ENCODE assay signal across 8 cellular contexts in genomic region chr12:21500786-21501257, GRCh38. TPM values are rescaled to one million over a fixed set of nuclear protein-coding genes. Genes with fewer than 3 reads are reported as not detected.
DNase-seq lines count a peak whose midpoint lies in the region; ATAC-seq lines count a peak whose summit lies in the region.

No MANE protein-coding gene starts in this region.

- H3K36me3 ChIP-seq in ectodermal cell (ENCODE audit: control insufficient read depth, insufficient read depth, low read length) (peaks cover 14% of the 10 kb centered on the region), rectal smooth muscle tissue (ENCODE audit: control insufficient read depth, insufficient read depth, low read length) (peaks cover 13% of the 10 kb centered on the region)

- no peaks in the 10 kb centered on the region for H3K9me3 ChIP-seq in ectodermal cell (ENCODE audit: control insufficient read depth, low read length)

- H3K4me3 ChIP-seq in ectodermal cell (ENCODE audit: insufficient read depth, low read depth, low read length) (peak overlapping the region; percentile 88), rectal smooth muscle tissue (ENCODE audit: low read length) (peak overlapping the region; percentile 92)

- H3K27ac ChIP-seq in ectodermal cell (ENCODE audit: insufficient read depth, low read depth, low read length, poor library complexity, severe bottlenecking) (peak overlapping the region; percentile 76), rectal smooth muscle tissue (ENCODE audit: low read depth, low read length) (peak overlapping the region; percentile 86)

- no peaks in the 10 kb centered on the region for H3K27me3 ChIP-seq in ectodermal cell (ENCODE audit: control insufficient read depth, insufficient read depth, low read length, poor library complexity, severe bottlenecking)
- H3K27me3 ChIP-seq in rectal smooth muscle tissue (ENCODE audit: control insufficient read depth, insufficient read depth, low read length), result no peaks in the 10 kb centered on the region

- peak overlapping the region; percentile 25 for H3K9ac ChIP-seq in rectal smooth muscle tissue (ENCODE audit: low read length)

- ATAC-seq in GM18907 (IDR thresholded peaks at IDR 0.05; ENCODE audit: unreplicated experiment), result peak; percentile 2
- peak; percentile 0 for ATAC-seq in HG03520 (IDR thresholded peaks at IDR 0.05; ENCODE audit: unreplicated experiment)
- no peak for ATAC-seq in HG02884 (IDR thresholded peaks at IDR 0.05; ENCODE audit: unreplicated experiment)
- ATAC-seq in HG03025 (IDR thresholded peaks at IDR 0.05; ENCODE audit: low FRiP score, unreplicated experiment), result no peak

- no peaks in the 10 kb centered on the region for H3K4me1 ChIP-seq in ectodermal cell (ENCODE audit: control insufficient read depth, insufficient read depth, low read length)
- peaks cover 11% of the 10 kb centered on the region for H3K4me1 ChIP-seq in rectal smooth muscle tissue (ENCODE audit: control insufficient read depth, insufficient read depth, low read length)

- 17 to 19% methylated on average over 7 to 8 of the region's 8 CpGs for WGBS in ectodermal cell, 2 experiments

- DNase-seq in NCI-H1048 (lab: John Stamatoyannopoulos, UW), result no peak
- DNase-seq in cerebellar nuclear complex (lab: John Stamatoyannopoulos, UW), result no peak

RNA-seq across cellular contexts. Expression of gene RECQL, which starts 0.6 kb away (rescaled TPM):
- polyA plus RNA-seq in ectodermal cell (2013, experiment 1 of 4), result 43.1 TPM
- polyA plus RNA-seq in ectodermal cell (2013, experiment 2 of 4), result 45.8 TPM
- 42.8 TPM for polyA plus RNA-seq in ectodermal cell (2013, experiment 3 of 4)
- polyA plus RNA-seq in ectodermal cell (2013, experiment 4 of 4), result 38.0 TPM

RNA-seq across cellular contexts. Expression of gene GOLT1B, which starts 0.8 kb away (rescaled TPM):
- 59.4 TPM for polyA plus RNA-seq in ectodermal cell (2013, experiment 1 of 4)
- polyA plus RNA-seq in ectodermal cell (2013, experiment 2 of 4), result 53.3 TPM
- 38.4 TPM for polyA plus RNA-seq in ectodermal cell (2013, experiment 3 of 4)
- polyA plus RNA-seq in ectodermal cell (2013, experiment 4 of 4), result 44.5 TPM

RNA-seq across cellular contexts. Expression of gene SPX, which starts 25.3 kb away (rescaled TPM):
- polyA plus RNA-seq in ectodermal cell (2013, experiment 1 of 4), result 0.98 TPM
- polyA plus RNA-seq in ectodermal cell (2013, experiment 2 of 4), result 1.2 TPM
- 2.7 TPM for polyA plus RNA-seq in ectodermal cell (2013, experiment 3 of 4)
- polyA plus RNA-seq in ectodermal cell (2013, experiment 4 of 4), result 2.1 TPM

Comparison
In these comparisons a context has a peak if more than half of its experiments do, and no peak if none do; other contexts are left out.
1. ATAC-seq: peak in GM18907 (single experiment) and HG03520 (single experiment); none in HG02884 (single experiment) and HG03025 (single experiment).